ENCODE assay signal across 8 cellular contexts in the genomic region with DNA sequence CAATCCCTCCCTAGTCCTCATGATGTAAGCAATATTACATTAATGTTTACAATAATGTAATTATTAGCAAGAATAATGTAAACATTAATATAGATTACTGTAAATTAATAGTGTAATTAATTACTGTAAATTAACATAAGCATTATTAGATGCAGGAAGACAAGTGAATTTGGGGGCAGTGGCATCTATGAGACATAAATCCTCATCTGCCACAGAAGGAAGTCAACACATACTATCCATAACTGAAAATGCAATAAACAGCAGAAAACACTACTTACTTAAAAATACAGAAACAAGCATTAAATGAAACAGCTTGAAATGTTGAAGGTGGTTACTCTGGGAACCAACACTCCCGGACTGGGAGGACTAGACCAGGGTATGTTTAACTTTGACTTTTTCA. TPM values are rescaled to one million over a fixed set of nuclear protein-coding genes. Genes with fewer than 3 reads are reported as not detected.
DNase-seq lines count a peak whose midpoint lies in the region; ATAC-seq and TF ChIP-seq lines count a peak whose summit lies in the region.

No MANE protein-coding gene starts in this region.

- H3K9me3 Mint-ChIP-seq in memory B cell = no peaks in the 10 kb centered on the region

- TF ChIP-seq CTCF in heart left ventricle (IDR thresholded peaks at IDR 0.05) (no peak), ascending aorta (IDR thresholded peaks at IDR 0.05) (no peak), upper lobe of right lung (IDR thresholded peaks at IDR 0.05) (no peak)

- no peaks in the 10 kb centered on the region for H3K27me3 Mint-ChIP-seq in memory B cell

- ATAC-seq in heart left ventricle (no peak), Right ventricle myocardium inferior (no peak), memory B cell (ENCODE audit: low read depth) (no peak), upper lobe of right lung (no peak), GM21367 (IDR thresholded peaks at IDR 0.05; ENCODE audit: unreplicated experiment) (no peak), HG03159 (IDR thresholded peaks at IDR 0.05; ENCODE audit: unreplicated experiment) (no peak)

- H3K4me3 Mint-ChIP-seq in memory B cell = peak overlapping the region; percentile 88

- H3K4me3 ChIP-seq in heart left ventricle (peak overlapping the region; percentile 66 to 89 (median 83)), ascending aorta (peak overlapping the region; percentile 78 to 100), upper lobe of right lung (peak overlapping the region; percentile 74)

- DNase-seq in heart left ventricle (no peak), Right ventricle myocardium inferior (ENCODE audit: missing footprints) (no peak), ascending aorta (ENCODE audit: low spot score in 2 of 2) (no peak), memory B cell (ENCODE audit: low spot score in 2 of 2) (no peak), upper lobe of right lung (no peak), middle frontal gyrus (ENCODE audit: extremely low spot score, low spot score) (no peak)

- intact Hi-C loops in heart left ventricle (cut with DNase I) = loop anchor here in 5 of 10 donors (5.0 to 10.0 kb wide), 3 partner anchors 652 to 1352 kb away; a partner anchor contains a TSS
- intact Hi-C loops in Right ventricle myocardium inferior (cut with DNase I) = loop anchor here (5.0 to 10.0 kb wide), 2 partner anchors 362 to 654 kb away; a partner anchor contains a TSS
- intact Hi-C loops in ascending aorta (cut with DNase I) = no loop called here
- intact Hi-C loops in upper lobe of right lung (cut with DNase I) = no loop called here

- H3K9me3 ChIP-seq in heart left ventricle = no peaks in the 10 kb centered on the region
- H3K9me3 ChIP-seq in ascending aorta = no peaks in the 10 kb centered on the region
- no peaks in the 10 kb centered on the region for H3K9me3 ChIP-seq in upper lobe of right lung

- WGBS in heart left ventricle, 4 donors = 7 to 32% (median 20%) methylated on average over 1 of the region's 1 CpG

- H3K36me3 Mint-ChIP-seq in memory B cell = no peaks in the 10 kb centered on the region

- H3K27me3 ChIP-seq in heart left ventricle (no peaks in the 10 kb centered on the region), ascending aorta (no peaks in the 10 kb centered on the region), upper lobe of right lung (no peaks in the 10 kb centered on the region)

- peaks cover 24% of the 10 kb centered on the region for H3K4me1 Mint-ChIP-seq in memory B cell

- H3K27ac ChIP-seq in heart left ventricle (peak overlapping the region in 8 of 12 donors; percentile 82 to 95 (median 90)), ascending aorta (peak overlapping the region; percentile 91 to 94), upper lobe of right lung (peak overlapping the region; percentile 92)

- H3K36me3 ChIP-seq in heart left ventricle (peaks cover 0 to 14% (median 10%) of the 10 kb centered on the region in 9 donors), ascending aorta (peaks cover 2 to 5% of the 10 kb centered on the region in 2 donors), upper lobe of right lung (peaks cover 9% of the 10 kb centered on the region)

- H3K4me1 ChIP-seq in heart left ventricle = peaks cover 0 to 20% (median 9%) of the 10 kb centered on the region in 12 donors
- peaks cover 0 to 7% of the 10 kb centered on the region in 2 donors for H3K4me1 ChIP-seq in ascending aorta
- H3K4me1 ChIP-seq in upper lobe of right lung = peaks cover 6% of the 10 kb centered on the region

- peak overlapping the region; percentile 97 for H3K27ac Mint-ChIP-seq in memory B cell

- no peak for TF ChIP-seq POLR2A in heart left ventricle (IDR thresholded peaks at IDR 0.05)

RNA-seq across cellular contexts. Expression of a gene that starts 0.7 kb away (rescaled TPM):
- total RNA-seq in heart left ventricle (10 to 100 TPM; 14.9 to 37.0 (median 22.9) TPM), Right ventricle myocardium inferior (21.6 TPM), ascending aorta (9.7 TPM), upper lobe of right lung (26.0 TPM)
- polyA plus RNA-seq in heart left ventricle = 10 to 100 TPM; 16.3 to 30.1 TPM

RNA-seq across cellular contexts. Expression of a gene that starts 17.1 kb away (rescaled TPM):
- total RNA-seq in heart left ventricle (10 to 100 TPM; 20.0 to 41.3 (median 29.0) TPM), Right ventricle myocardium inferior (29.0 TPM), ascending aorta (14.6 TPM), upper lobe of right lung (2.2 TPM)
- polyA plus RNA-seq in heart left ventricle = 10 to 100 TPM; 11.8 to 16.6 TPM

RNA-seq across cellular contexts. Expression of a gene that starts 52.5 kb away (rescaled TPM):
- total RNA-seq in heart left ventricle = not detected
- not detected for polyA plus RNA-seq in heart left ventricle
- total RNA-seq in Right ventricle myocardium inferior = not detected
- not detected for total RNA-seq in ascending aorta
- not detected for total RNA-seq in upper lobe of right lung
